In the genomic region with DNA sequence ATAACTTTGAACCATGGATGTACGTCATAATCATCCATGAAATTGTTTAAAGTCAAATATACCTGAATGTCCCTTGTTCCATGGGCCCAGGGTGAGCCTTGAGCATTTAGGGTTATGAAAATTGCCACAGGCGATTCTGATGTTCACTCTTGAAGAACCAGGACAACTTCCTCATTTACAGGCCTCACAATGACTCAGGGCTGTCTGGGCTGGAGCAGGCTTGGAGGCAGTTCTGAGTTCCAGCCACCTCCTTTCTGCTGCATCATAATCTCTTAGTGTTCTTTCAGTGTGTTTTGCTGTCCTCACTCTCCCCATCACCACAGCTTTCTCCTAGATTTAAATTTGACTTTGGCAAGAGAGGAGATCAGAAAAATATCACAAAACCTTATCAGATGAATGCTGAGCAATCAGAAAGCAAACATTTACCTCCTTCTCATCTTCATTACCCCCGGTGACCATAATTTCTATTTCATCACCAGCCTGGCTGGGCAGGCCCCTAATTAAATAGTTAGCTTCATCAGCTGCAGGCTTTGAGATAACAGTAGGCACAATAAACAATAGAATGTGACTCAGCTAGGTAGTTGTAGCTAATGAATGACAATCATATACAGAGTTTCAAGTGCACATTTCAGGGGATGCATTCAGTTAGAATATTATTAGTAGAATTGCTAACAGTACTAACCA, we compare ENCODE assay signal across 9 cellular contexts.
DNase-seq lines count a peak whose midpoint lies in the region; ATAC-seq, FAIRE-seq and TF ChIP-seq lines count a peak whose summit lies in the region.
"Had no signal": no experiment of that assay in that cellular context is flagged by ENCODE, and none has a peak within 500 bp of the region (broad histone marks: within the 10 kb centered on the region; RNA-seq: fewer than 3 reads in every experiment).

No MANE protein-coding gene starts in this region.

- no peaks in the 10 kb centered on the region for H3K9me3 ChIP-seq in astrocyte (ENCODE audit: insufficient read depth, low read depth, low read length)
- H3K9me3 ChIP-seq: thoracic aorta had no signal

- no peak for FAIRE-seq in astrocyte (lab: Jason Lieb, UNC)

- no peak overlapping the region for H3K4me2 ChIP-seq in astrocyte (ENCODE audit: low read length)

- H3K4me3 ChIP-seq in GM12864 (ENCODE audit: low read depth, low read length) (no peak overlapping the region), astrocyte (ENCODE audit: insufficient read depth, low read depth, low read length) (no peak overlapping the region)
- H3K4me3 ChIP-seq: thoracic aorta had no signal

- no peaks in the 10 kb centered on the region for H3K4me1 ChIP-seq in astrocyte (ENCODE audit: insufficient read depth, low read length)

- H3K27me3 Mint-ChIP-seq in astrocyte (ENCODE audit: low read depth, unreplicated experiment), result no peaks in the 10 kb centered on the region

- DNase-seq in GM12864 (ENCODE audit: low read depth) (peak; percentile 30), astrocyte (ENCODE audit: low read depth) (no peak), AG20443 (ENCODE audit: low spot score) (no peak), NCI-H2227 treated with DMSO at 0.1 percent for 48 hours (lab: John Stamatoyannopoulos, UW) (no peak), NCI-H524 treated with DMSO at 0.1 percent for 48 hours (lab: John Stamatoyannopoulos, UW) (no peak), sciatic nerve (ENCODE audit: low spot score) (no peak)

- H2AFZ ChIP-seq in astrocyte (ENCODE audit: low read depth, low read length), result no peak overlapping the region

- H3K4me1 Mint-ChIP-seq in astrocyte (ENCODE audit: low read depth, unreplicated experiment), result peaks cover 7% of the 10 kb centered on the region

- no peaks in the 10 kb centered on the region for H3K79me2 ChIP-seq in astrocyte (ENCODE audit: insufficient read depth, low read length)

- TF ChIP-seq CTCF in GM12864 (IDR thresholded peaks at IDR 0.05; ENCODE audit: low read depth, low read length, missing control alignments) (no peak), astrocyte (IDR thresholded peaks at IDR 0.05; ENCODE audit: insufficient read depth, low read depth, low read length) (no peak)

- intact Hi-C loops in sciatic nerve (cut with DNase I), result no loop called here

- ATAC-seq in GM21367 (IDR thresholded peaks at IDR 0.05; ENCODE audit: unreplicated experiment) (peak; percentile 78), HG03159 (IDR thresholded peaks at IDR 0.05; ENCODE audit: unreplicated experiment) (peak; percentile 87), sciatic nerve (no peak)

- H3K27me3 ChIP-seq in astrocyte (ENCODE audit: insufficient read depth, low read length), result no peaks in the 10 kb centered on the region

- no peaks in the 10 kb centered on the region for H3K9me3 Mint-ChIP-seq in astrocyte (ENCODE audit: unreplicated experiment)

- no peak overlapping the region for H3K27ac ChIP-seq in astrocyte (ENCODE audit: low read depth, low read length)
- H3K27ac ChIP-seq: thoracic aorta had no signal

- H3K36me3 Mint-ChIP-seq in astrocyte (ENCODE audit: low read depth, unreplicated experiment), result no peaks in the 10 kb centered on the region

- H4K20me1 ChIP-seq in astrocyte (ENCODE audit: insufficient read depth, low read length), result no peaks in the 10 kb centered on the region

- H3K4me3 Mint-ChIP-seq in astrocyte (ENCODE audit: unreplicated experiment), result no peak overlapping the region

- no peak overlapping the region for H3K9ac ChIP-seq in astrocyte (ENCODE audit: low read length)

- peak overlapping the region; percentile 96 for H3K27ac Mint-ChIP-seq in astrocyte (ENCODE audit: unreplicated experiment)

- no peaks in the 10 kb centered on the region for H3K36me3 ChIP-seq in astrocyte (ENCODE audit: insufficient read depth, low read length)
- H3K36me3 ChIP-seq: thoracic aorta had no signal
